Comparison of ENCODE assay signal across 10 cellular contexts in the genomic region with DNA sequence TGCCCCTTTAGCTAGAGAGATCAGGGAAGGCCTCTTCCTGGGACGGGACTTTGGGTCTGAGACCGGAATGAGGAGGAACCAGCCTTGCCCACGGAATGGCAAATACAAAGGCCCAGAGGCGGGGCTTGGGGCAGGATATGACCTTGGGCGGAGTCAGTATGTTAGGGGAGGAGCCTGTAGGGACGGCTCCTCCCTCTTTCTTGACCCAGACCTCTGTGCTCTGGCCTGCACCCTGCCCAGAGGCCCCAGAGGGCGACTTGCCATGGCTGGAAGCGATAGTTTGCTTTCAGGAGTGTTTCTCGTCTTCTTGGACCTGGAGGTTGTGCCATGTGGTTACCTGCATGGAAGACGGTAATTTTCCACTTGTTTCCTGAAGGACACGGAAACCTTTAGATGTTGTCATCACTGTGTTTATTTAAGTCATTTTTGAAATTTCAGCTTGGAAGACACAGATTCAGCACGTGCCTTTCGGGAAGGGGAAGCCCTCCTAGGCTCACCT.
DNase-seq lines count a peak whose midpoint lies in the region; ATAC-seq and TF ChIP-seq lines count a peak whose summit lies in the region.
"Had no signal": no experiment of that assay in that cellular context is flagged by ENCODE, and none has a peak within 500 bp of the region (broad histone marks: within the 10 kb centered on the region; RNA-seq: fewer than 3 reads in every experiment).

No MANE protein-coding gene starts in this region.

- no peak overlapping the region; the same call in 1 of the 2 replicates for H3K9ac ChIP-seq in KMS-11

- peak overlapping the region; percentile 75 for H3K27ac Mint-ChIP-seq in dendritic cell treated with granulocyte-macrophage colony-stimulating factor and Interleukin-4, amounts not matched to agents 40 ng/mL and 50 ng/mL, for 4 days

- H3K4me1 Mint-ChIP-seq in dendritic cell treated with granulocyte-macrophage colony-stimulating factor and Interleukin-4, amounts not matched to agents 40 ng/mL and 50 ng/mL, for 4 days (ENCODE audit: low read depth), result peaks cover 19% of the 10 kb centered on the region

- peak overlapping the region; percentile 45; the same call in 1 of the 2 replicates for H3K4me2 ChIP-seq in KMS-11

- H3K27ac ChIP-seq in KMS-11, result peak overlapping the region; percentile 82; the same call in 1 of the 2 replicates
- peak overlapping the region; percentile 66 to 91 for H3K27ac ChIP-seq in lung (ENCODE audit: low read depth in 1 of 2, low read length in 1 of 2)
- peak overlapping the region; percentile 64 to 91 (median 66) for H3K27ac ChIP-seq in thyroid gland

- TF ChIP-seq POLR2A in thyroid gland (IDR thresholded peaks at IDR 0.05), result no peak

- H3K27me3 ChIP-seq in KMS-11 (ENCODE audit: insufficient read depth, low read depth) (no peaks in the 10 kb centered on the region), lung (ENCODE audit: control insufficient read depth, insufficient read depth) (no peaks in the 10 kb centered on the region), thyroid gland (no peaks in the 10 kb centered on the region)

- no peaks in the 10 kb centered on the region for H3K36me3 ChIP-seq in KMS-11 (ENCODE audit: insufficient read depth)
- H3K36me3 ChIP-seq in lung (ENCODE audit: control insufficient read depth in 2 of 2, insufficient read depth in 2 of 2, low read length in 2 of 2), result no peaks in the 10 kb centered on the region
- H3K36me3 ChIP-seq in thyroid gland, result no peaks in the 10 kb centered on the region

- H3K9me3 Mint-ChIP-seq in dendritic cell treated with granulocyte-macrophage colony-stimulating factor and Interleukin-4, amounts not matched to agents 40 ng/mL and 50 ng/mL, for 4 days, result no peaks in the 10 kb centered on the region
- H3K9me3 Mint-ChIP-seq: IgD-negative memory B cell had no signal

- ATAC-seq in lung (ENCODE audit: insufficient read depth, low FRiP score) (peak; percentile 87), HG02885 (IDR thresholded peaks at IDR 0.05; ENCODE audit: poor library complexity, unreplicated experiment) (no peak)

- H3K4me3 ChIP-seq in KMS-11 (IDR thresholded peaks at IDR 0.05; ENCODE audit: insufficient read depth, low read depth, low read length), result no peak overlapping the region
- peak overlapping the region; percentile 36 for H3K4me3 ChIP-seq in lung
- H3K4me3 ChIP-seq in thyroid gland (replicated peaks in 1 of 3), result peak overlapping the region in 1 of 3 donors; percentile 16

- WGBS in lung, 2 donors, result 40 to 58% methylated on average over 13 of the region's 13 CpGs
- 75 to 83% methylated on average over 13 of the region's 13 CpGs for WGBS in thyroid gland, 2 donors

- DNase-seq in lung (ENCODE audit: low spot score) (peak; percentile 82), thyroid gland (peak in 1 of 2 donors; percentile 24), KG1 (lab: John Stamatoyannopoulos, UW) (no peak), SIG-M5 (lab: John Stamatoyannopoulos, UW) (no peak)
- DNase-seq in activated effector memory CD4-positive, alpha-beta T cell treated with Interleukin-2 at 50 U/mL for 16 hours, result no peak
- DNase-seq: activated CD4-positive, CD25-positive, alpha-beta regulatory T cell treated with anti-CD3 and anti-CD28 coated beads, Interleukin-2, amount 50 U/mL, for 72 hours had no signal

- H3K4me3 Mint-ChIP-seq in dendritic cell treated with granulocyte-macrophage colony-stimulating factor and Interleukin-4, amounts not matched to agents 40 ng/mL and 50 ng/mL, for 4 days, result peak overlapping the region; percentile 81

- intact Hi-C loops in dendritic cell treated with granulocyte-macrophage colony-stimulating factor and Interleukin-4, amounts not matched to agents 40 ng/mL and 50 ng/mL, for 4 days (cut with micrococcal nuclease), result no loop called here
- intact Hi-C loops in thyroid gland (cut with DNase I), result no loop called here

- H3K9me3 ChIP-seq in lung (ENCODE audit: control insufficient read depth in 2 of 2, insufficient read depth in 1 of 2, low read length in 1 of 2), result no peaks in the 10 kb centered on the region
- H3K9me3 ChIP-seq in thyroid gland, result no peaks in the 10 kb centered on the region

- H3K4me1 ChIP-seq in KMS-11 (ENCODE audit: low read depth, poor library complexity, severe bottlenecking), result peaks cover 95% of the 10 kb centered on the region
- H3K4me1 ChIP-seq in lung (ENCODE audit: control insufficient read depth in 2 of 2, insufficient read depth in 2 of 2, low read length in 2 of 2), result peaks cover 4 to 25% of the 10 kb centered on the region in 2 donors
- peaks cover 31 to 79% of the 10 kb centered on the region in 2 donors for H3K4me1 ChIP-seq in thyroid gland

- H4K20me1 ChIP-seq in KMS-11 (ENCODE audit: insufficient read depth), result no peaks in the 10 kb centered on the region

- no peak overlapping the region for H2AFZ ChIP-seq in KMS-11 (ENCODE audit: low read depth)

- no peaks in the 10 kb centered on the region for H3K36me3 Mint-ChIP-seq in dendritic cell treated with granulocyte-macrophage colony-stimulating factor and Interleukin-4, amounts not matched to agents 40 ng/mL and 50 ng/mL, for 4 days (ENCODE audit: low read depth)

- H3K79me2 ChIP-seq in KMS-11 (ENCODE audit: insufficient read depth, low read depth), result peaks cover 4% of the 10 kb centered on the region; the same call in 1 of the 2 replicates

- H3K27me3 Mint-ChIP-seq in dendritic cell treated with granulocyte-macrophage colony-stimulating factor and Interleukin-4, amounts not matched to agents 40 ng/mL and 50 ng/mL, for 4 days, result peaks cover 63% of the 10 kb centered on the region

- TF ChIP-seq CTCF in KMS-11 (conservative IDR thresholded peaks at IDR 0.05; ENCODE audit: low read depth, low read length) (no peak), lung (IDR thresholded peaks at IDR 0.05; ENCODE audit: control extremely low read depth, extremely low read depth) (no peak), thyroid gland (IDR thresholded peaks at IDR 0.05) (no peak)
